Comparison of ENCODE assay signal across 20 cellular contexts in genomic region chr4:958314-958665, GRCh38. TPM values are rescaled to one million over a fixed set of nuclear protein-coding genes. Genes with fewer than 3 reads are reported as not detected.
"Had no signal": no experiment of that assay in that cellular context is flagged by ENCODE, and none has a peak within 500 bp of the region (broad histone marks: within the 10 kb centered on the region; RNA-seq: fewer than 3 reads in every experiment).

No MANE protein-coding gene starts in this region.

- H3K27me3 ChIP-seq: adrenal gland, left lung, neural progenitor cell, tibial nerve had no signal

- H3K27ac ChIP-seq: adrenal gland, left lung, neural progenitor cell, psoas muscle, tibial nerve had no signal

- H3K9ac ChIP-seq: neural progenitor cell had no signal

- H3K36me3 ChIP-seq: neural progenitor cell had no signal

- H3K4me2 ChIP-seq: neural progenitor cell had no signal

- DNase-seq: activated CD4-positive, alpha-beta memory T cell treated with anti-CD3 and anti-CD28 coated beads for 36 hours; activated CD4-positive, alpha-beta T cell treated with anti-CD3 and anti-CD28 coated beads for 48 hours; activated T-cell treated with anti-CD3 and anti-CD28 coated beads, Interleukin-2, amount 50 U/mL, for 48 hours; cortex of kidney; erythroblast; foreskin fibroblast; immature natural killer cell; kidney glomerular epithelial cell; naive thymus-derived CD8-positive, alpha-beta T cell; small intestine; stimulated activated CD4-positive, alpha-beta T cell treated with anti-CD3 and anti-CD28 coated beads, Interleukin-2, amount 100 ng/mL, for 24 hours; stimulated activated naive CD8-positive, alpha-beta T cell treated with anti-CD3 and anti-CD28 coated beads, Interleukin-15, amount 100 ng/mL, for 72 hours had no signal

- ATAC-seq: left lung; naive thymus-derived CD8-positive, alpha-beta T cell; psoas muscle; stimulated activated effector memory CD8-positive, alpha-beta T cell treated with anti-CD3 and anti-CD28 coated beads, Interleukin-12 subunit alpha, Interleukin-12 subunit beta, amount 100 ng/mL, for 72 hours; stimulated activated naive CD8-positive, alpha-beta T cell treated with anti-CD3 and anti-CD28 coated beads, Interleukin-15, amount 100 ng/mL, for 72 hours had no signal

- H3K4me3 ChIP-seq: adrenal gland, left lung, neural progenitor cell, psoas muscle, tibial nerve had no signal

- H3K4me1 ChIP-seq: adrenal gland, left lung, neural progenitor cell, psoas muscle, tibial nerve had no signal

- H3K9me3 ChIP-seq: adrenal gland, left lung, psoas muscle, tibial nerve had no signal

- FAIRE-seq: astrocyte, small intestine, urothelium cell line had no signal

- H2AFZ ChIP-seq: neural progenitor cell had no signal

RNA-seq across cellular contexts. Expression of gene SLC26A1, which starts 34.9 kb away (rescaled TPM):
- total RNA-seq: activated CD4-positive, alpha-beta memory T cell treated with anti-CD3 and anti-CD28 coated beads for 36 hours had no signal
